Comparison of ENCODE assay signal across 20 cellular contexts in genomic region chrX:10902001-10902400, GRCh38.
DNase-seq lines count a peak whose midpoint lies in the region; ATAC-seq and TF ChIP-seq lines count a peak whose summit lies in the region.
"Had no signal": no experiment of that assay in that cellular context is flagged by ENCODE, and none has a peak within 500 bp of the region (broad histone marks: within the 10 kb centered on the region; RNA-seq: fewer than 3 reads in every experiment).

No MANE protein-coding gene starts in this region.

- H2BK15ac ChIP-seq in IMR-90 (ENCODE audit: low read depth, low read length), result peak overlapping the region; percentile 29; the same call in 1 of the 3 replicates

- in situ Hi-C loops in IMR-90 (cut with MboI; ENCODE audit: low sequenced_read_pairs), result no loop called here

- peak; percentile 85 for ATAC-seq in IMR-90 (ENCODE audit: low read depth)
- ATAC-seq: natural killer cell had no signal

- no peak for TF ChIP-seq CTCF in IMR-90 (conservative IDR thresholded peaks at IDR 0.05; ENCODE audit: low read depth, low read length)

- dilution Hi-C loops in IMR-90 (cut with HindIII; ENCODE audit: low sequenced_read_pairs, unreplicated experiment), result no loop called here

- TF ChIP-seq POLR2A in IMR-90 (IDR thresholded peaks at IDR 0.05; ENCODE audit: low read depth, low read length), result no peak

- no peak overlapping the region for H2AK9ac ChIP-seq in IMR-90 (replicated peaks; ENCODE audit: low read depth, low read length, poor library complexity)

- H3K4me3 ChIP-seq in ACC112 (ENCODE audit: low read depth, low read length), result peak overlapping the region; percentile 68; the same call in 1 of the 2 replicates
- H3K4me3 ChIP-seq in IMR-90 (ENCODE audit: insufficient read depth, low read depth, low read length), result no peak overlapping the region
- H3K4me3 ChIP-seq in H7 (ENCODE audit: insufficient read depth, low read depth, low read length), result no peak overlapping the region
- H3K4me3 ChIP-seq: cardiac muscle cell, SK-N-MC had no signal

- H3K36me3 ChIP-seq in ACC112 (ENCODE audit: insufficient read depth, low read length) (peaks cover 6% of the 10 kb centered on the region), IMR-90 (ENCODE audit: control insufficient read depth, insufficient read depth, low read length) (no peaks in the 10 kb centered on the region), H7 (replicated peaks; ENCODE audit: control insufficient read depth, insufficient read depth, low read length) (no peaks in the 10 kb centered on the region)
- H3K36me3 ChIP-seq: cardiac muscle cell had no signal

- no peaks in the 10 kb centered on the region for H3K9me1 ChIP-seq in IMR-90 (ENCODE audit: insufficient read depth, low read length)

- no peaks in the 10 kb centered on the region for H3K79me2 ChIP-seq in ACC112 (ENCODE audit: control insufficient read depth, insufficient read depth, low read length, unreplicated experiment)

- TF ChIP-seq RAD21 in IMR-90 (IDR thresholded peaks at IDR 0.05; ENCODE audit: low read length), result no peak

- no CpG with 5 or more reads among the region's 2 CpGs for WGBS in IMR-90 (ENCODE audit: extremely low coverage in 2 of 2, insufficient read length in 1 of 2), 2 experiments

- H3K4me1 ChIP-seq in ACC112 (ENCODE audit: control insufficient read depth, insufficient read depth, low read length, unreplicated experiment) (peaks cover 47% of the 10 kb centered on the region), IMR-90 (ENCODE audit: control insufficient read depth, insufficient read depth, low read length) (peaks cover 4% of the 10 kb centered on the region; the same call in 1 of the 2 replicates)

- POLR2A ChIA-PET in IMR-90 (lab: Charles Lee; ENCODE audit: unreplicated experiment), result no interaction called here

- H4K8ac ChIP-seq in IMR-90 (ENCODE audit: low read depth in 2 of 2, low read length in 2 of 2), result no peak overlapping the region

- DNase-seq in IMR-90, result peak; percentile 65
- DNase-seq in astrocyte of the hippocampus (ENCODE audit: low read depth, low spot score), result peak; percentile 27
- peak; percentile 26 for DNase-seq in glomerular visceral epithelial cell (ENCODE audit: extremely low spot score)
- no peak for DNase-seq in posterior cingulate gyrus
- no peak for DNase-seq in H7
- DNase-seq in T-helper 9 cell, result no peak
- DNase-seq in DMS 273 treated with DMSO at 0.1 percent for 48 hours (lab: John Stamatoyannopoulos, UW), result no peak
- DNase-seq: activated CD4-positive, alpha-beta T cell treated with anti-CD3 and anti-CD28 coated beads, Interleukin-2, amount 10 ng/mL, durations not matched to agents 7 days and 5 days; activated naive CD4-positive, alpha-beta T cell treated with anti-CD3 and anti-CD28 coated beads, Interleukin-2, amount 10 ng/mL, durations not matched to agents 7 days and 5 days; activated T-cell treated with anti-CD3 and anti-CD28 coated beads for 4 hours; foreskin melanocyte; GOT3; Karpas-422; natural killer cell; NCI-H1436; NCI-H345; stimulated activated CD4-positive, alpha-beta T cell treated with anti-CD3 and anti-CD28 coated beads, Interleukin-15, amount 100 ng/mL, for 24 hours had no signal

- CTCF ChIA-PET in IMR-90 (lab: Yijun Ruan, JAX), result no interaction called here

- no peak overlapping the region; the same call in 1 of the 2 replicates for H3K4me2 ChIP-seq in IMR-90 (ENCODE audit: low read depth, low read length)

- peak overlapping the region; percentile 78; the same call in 1 of the 2 replicates for H4K5ac ChIP-seq in IMR-90 (ENCODE audit: low read depth, low read length)

- no peaks in the 10 kb centered on the region for H4K20me1 ChIP-seq in IMR-90 (ENCODE audit: insufficient read depth, low read length)

- H2BK5ac ChIP-seq in IMR-90 (ENCODE audit: low read depth, low read length, poor library complexity, severe bottlenecking), result no peak overlapping the region

- H2BK20ac ChIP-seq in IMR-90 (ENCODE audit: low read depth, low read length), result peak overlapping the region; percentile 66

- no peak overlapping the region for H2AK5ac ChIP-seq in IMR-90 (ENCODE audit: low read depth, low read length)

- BruUV-seq in IMR-90 (replicated peaks; lab: Mats Ljungman, UMichigan), result no TSS peak

- H3K23ac ChIP-seq in IMR-90 (ENCODE audit: low read depth, low read length), result no peak overlapping the region

- no peaks in the 10 kb centered on the region for H3K79me1 ChIP-seq in IMR-90 (ENCODE audit: low read depth in 1 of 2, low read length in 2 of 2)

- H2BK120ac ChIP-seq in IMR-90 (ENCODE audit: low read depth, low read length), result peak overlapping the region; percentile 25; the same call in 1 of the 2 replicates

- H3K27me3 ChIP-seq in ACC112 (ENCODE audit: insufficient read depth, low read length), result no peaks in the 10 kb centered on the region
- no peaks in the 10 kb centered on the region for H3K27me3 ChIP-seq in IMR-90 (ENCODE audit: control insufficient read depth, insufficient read depth, low read length)
- H3K27me3 ChIP-seq in H7 (ENCODE audit: control insufficient read depth, insufficient read depth, low read length), result no peaks in the 10 kb centered on the region
- H3K27me3 ChIP-seq: cardiac muscle cell had no signal

- no peak overlapping the region for H3K9ac ChIP-seq in IMR-90 (ENCODE audit: low read depth, low read length)

- H3K27ac ChIP-seq in ACC112 (ENCODE audit: low read depth, low read length), result peak overlapping the region; percentile 96
- H3K27ac ChIP-seq in IMR-90 (ENCODE audit: insufficient read depth, low read length), result no peak overlapping the region
- H3K27ac ChIP-seq: cardiac muscle cell, SK-N-MC had no signal

- H4K91ac ChIP-seq in IMR-90 (ENCODE audit: insufficient read depth, low read depth, low read length), result no peak overlapping the region

- H3K18ac ChIP-seq in IMR-90 (ENCODE audit: low read depth, low read length), result peak overlapping the region; percentile 74; the same call in 1 of the 2 replicates

- intact Hi-C loops in IMR-90 (cut with micrococcal nuclease), result no loop called here
- intact Hi-C loops in posterior cingulate gyrus (cut with DNase I), result no loop called here

- no peak overlapping the region for H2AFZ ChIP-seq in ACC112 (ENCODE audit: low read length, unreplicated experiment)
- H2AFZ ChIP-seq in IMR-90 (replicated peaks; ENCODE audit: low read length, poor library complexity), result no peak overlapping the region

- no peak overlapping the region for H3K56ac ChIP-seq in IMR-90 (ENCODE audit: extremely low read depth, insufficient read depth, low read length)

- H3K4ac ChIP-seq in IMR-90 (ENCODE audit: low read depth, low read length), result peak overlapping the region; percentile 27

- H3K9me3 ChIP-seq in IMR-90 (ENCODE audit: control insufficient read depth, insufficient read depth, low read length), result no peaks in the 10 kb centered on the region

- H3K14ac ChIP-seq in IMR-90 (replicated peaks; ENCODE audit: low read depth, low read length), result no peak overlapping the region

TF ChIP-seq in IMR-90, 13 proteins besides CTCF, POLR2A, EP300 and RAD21:
- TF ChIP-seq CHD1 (IDR thresholded peaks at IDR 0.05; ENCODE audit: low read depth, low read length), result no peak
- no peak for TF ChIP-seq NFE2L2 (IDR thresholded peaks at IDR 0.05; ENCODE audit: low read depth, low read length)
- no peak for TF ChIP-seq USF2 (IDR thresholded peaks at IDR 0.05; ENCODE audit: low read depth, low read length)
- no peak for TF ChIP-seq MAFK (IDR thresholded peaks at IDR 0.05; ENCODE audit: low read depth, low read length)
- no peak for TF ChIP-seq BHLHE40 (IDR thresholded peaks at IDR 0.05; ENCODE audit: low read depth, low read length)
- no peak for TF ChIP-seq MXI1 (IDR thresholded peaks at IDR 0.05; ENCODE audit: borderline replicate concordance, low read depth, low read length)
- peak; percentile 41 for TF ChIP-seq FOS (IDR thresholded peaks at IDR 0.05; ENCODE audit: low read depth, low read length)
- no peak for TF ChIP-seq RCOR1 (IDR thresholded peaks at IDR 0.05; ENCODE audit: insufficient replicate concordance, low read length)
- TF ChIP-seq SMC3 (IDR thresholded peaks at IDR 0.05; ENCODE audit: low read depth, low read length), result no peak
- TF ChIP-seq ELK1 (IDR thresholded peaks at IDR 0.05; ENCODE audit: borderline replicate concordance, low read depth, low read length), result no peak
- peak; percentile 61 for TF ChIP-seq CEBPB (IDR thresholded peaks at IDR 0.05; ENCODE audit: low read depth, low read length)

Comparison
In these comparisons a context has a peak if more than half of its experiments do, and no peak if none do; other contexts are left out.
1. DNase-seq: peak in IMR-90 (single experiment), astrocyte of the hippocampus (single experiment) and glomerular visceral epithelial cell (single experiment); none in posterior cingulate gyrus (0 of 10), H7 (single experiment), T-helper 9 cell (single experiment) and DMS 273 treated with DMSO at 0.1 percent for 48 hours (single experiment).